ENCODE assay signal across 8 cellular contexts in the genomic region with DNA sequence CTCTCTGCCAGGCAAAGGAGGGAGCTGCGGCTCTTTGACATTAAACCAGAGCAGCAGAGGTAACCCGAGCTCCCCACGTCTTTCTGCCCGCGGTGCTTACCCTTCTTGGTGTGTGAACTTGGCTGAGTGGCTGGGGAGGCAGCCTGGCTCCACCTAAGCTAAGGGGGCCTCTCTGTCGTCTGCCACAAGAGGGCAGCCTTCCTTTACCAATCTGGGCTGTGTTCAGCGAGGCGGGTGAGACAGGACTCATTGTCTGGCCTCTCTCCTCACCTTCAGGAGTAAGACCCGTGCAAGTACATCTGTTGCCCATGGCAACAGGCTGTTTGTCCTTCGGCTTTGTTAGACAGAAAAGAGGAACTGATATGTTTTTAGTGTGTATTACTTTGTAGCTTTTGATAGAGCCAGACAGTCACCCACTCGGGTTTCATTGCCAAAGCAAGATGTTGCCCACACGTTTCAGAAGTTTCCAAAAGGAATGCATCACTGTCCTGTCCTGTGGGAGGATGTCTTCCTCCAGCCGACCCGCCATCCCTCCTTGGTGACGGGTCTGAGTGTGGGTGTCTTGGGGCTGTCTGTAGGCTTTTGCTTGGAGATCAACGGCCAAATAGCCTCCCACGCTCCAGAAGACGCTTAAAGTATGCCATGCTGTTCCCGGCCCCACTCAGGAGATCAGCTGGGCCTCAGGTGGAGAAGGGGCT. TPM values are rescaled to one million over a fixed set of nuclear protein-coding genes. Genes with fewer than 3 reads are reported as not detected.
DNase-seq lines count a peak whose midpoint lies in the region; ATAC-seq and TF ChIP-seq lines count a peak whose summit lies in the region.

No MANE protein-coding gene starts in this region.

- H4K8ac ChIP-seq in neuronal stem cell (ENCODE audit: low read depth, low read length), result no peak overlapping the region

- CTCF ChIA-PET in PC-9 (lab: Charles Lee), result interaction anchor here (0.7 to 3.6 kb wide), 4 partner anchors 10 to 106 kb away, joined by 3 to 19 read pairs (median 6); no protein-coding TSS in a partner anchor

- DNase-seq in DMS53 (lab: John Stamatoyannopoulos, UW) (peak; percentile 84), HT1080 (ENCODE audit: low read depth) (peak; percentile 74), PC-9 (peak; percentile 71 to 72), fibroblast of mammary gland (ENCODE audit: low read depth) (peak; percentile 85), neuronal stem cell (ENCODE audit: low spot score) (peak; percentile 77), substantia nigra (lab: John Stamatoyannopoulos, UW) (peak; percentile 11 to 84 (median 66))
- DNase-seq in activated T-cell treated with anti-CD3 and anti-CD28 coated beads, Interleukin-2, amount 50 U/mL, for 4 hours, result peak; percentile 83

- peak; percentile 88 for TF ChIP-seq CTCF in PC-9 (conservative IDR thresholded peaks at IDR 0.05)
- TF ChIP-seq CTCF in fibroblast of mammary gland (conservative IDR thresholded peaks at IDR 0.05; ENCODE audit: control insufficient read depth, insufficient read depth, low read depth, low read length), result peak; percentile 89

- no peak overlapping the region for H3K9ac ChIP-seq in neuronal stem cell (ENCODE audit: low read depth, low read length, poor library complexity)

- H3K4me2 ChIP-seq in PC-9 (no peak overlapping the region), neuronal stem cell (ENCODE audit: insufficient read depth, low read length, poor library complexity, severe bottlenecking) (no peak overlapping the region)

- peak; percentile 59 for ATAC-seq in GM21390 (IDR thresholded peaks at IDR 0.05; ENCODE audit: unreplicated experiment)
- ATAC-seq in activated T-cell treated with anti-CD3 and anti-CD28 coated beads, Interleukin-2, amount 50 U/mL, for 4 hours, result peak; percentile 68 to 77

- intact Hi-C loops in PC-9 (cut with micrococcal nuclease; ENCODE audit: unreplicated experiment), result loop anchor here (1.0 to 2.0 kb wide), 4 partner anchors 52 to 106 kb away; no protein-coding TSS in a partner anchor

- no peak overlapping the region for H3K4me3 ChIP-seq in PC-9
- no peak overlapping the region for H3K4me3 ChIP-seq in fibroblast of mammary gland (ENCODE audit: control insufficient read depth, low read depth, low read length)
- no peak overlapping the region for H3K4me3 ChIP-seq in neuronal stem cell (ENCODE audit: low read length in 2 of 2)

- no peaks in the 10 kb centered on the region for H3K27me3 Mint-ChIP-seq in activated T-cell treated with anti-CD3 and anti-CD28 coated beads, Interleukin-2, amount 50 U/mL, for 4 hours (ENCODE audit: low read depth)

- no peaks in the 10 kb centered on the region for H3F3A ChIP-seq in PC-9 (ENCODE audit: insufficient read depth, low read depth)

- H2AK5ac ChIP-seq in neuronal stem cell (ENCODE audit: low read depth, low read length), result peak overlapping the region; percentile 44

- H2BK12ac ChIP-seq in neuronal stem cell (ENCODE audit: low read length), result no peak overlapping the region

- peak overlapping the region; percentile 69 for H2BK120ac ChIP-seq in neuronal stem cell (ENCODE audit: low read depth, low read length)

- H3K4me1 Mint-ChIP-seq in activated T-cell treated with anti-CD3 and anti-CD28 coated beads, Interleukin-2, amount 50 U/mL, for 4 hours (ENCODE audit: low read depth), result peaks cover 28% of the 10 kb centered on the region

- H4K91ac ChIP-seq in neuronal stem cell (ENCODE audit: low read depth, low read length, poor library complexity), result no peak overlapping the region

- H3K27me3 ChIP-seq in PC-9 (ENCODE audit: insufficient read depth, low read depth) (no peaks in the 10 kb centered on the region), neuronal stem cell (ENCODE audit: control insufficient read depth in 3 of 3, insufficient read depth in 3 of 3, low read depth in 1 of 3, low read length in 3 of 3) (no peaks in the 10 kb centered on the region)

- peaks cover 7% of the 10 kb centered on the region for H3K4me1 ChIP-seq in PC-9 (replicated peaks; ENCODE audit: insufficient read depth)
- H3K4me1 ChIP-seq in neuronal stem cell (ENCODE audit: control insufficient read depth in 2 of 2, insufficient read depth in 1 of 2, low read depth in 1 of 2, low read length in 2 of 2), result peaks cover 2% of the 10 kb centered on the region in 2 donors

- POLR2A ChIA-PET in PC-9 (lab: Charles Lee; ENCODE audit: unreplicated experiment), result interaction anchor here (0.7 kb wide), 1 partner anchor 61 kb away, joined by 4 read pairs; no protein-coding TSS in a partner anchor

- no peak overlapping the region for H3K23ac ChIP-seq in neuronal stem cell (ENCODE audit: low read depth, low read length, poor library complexity)

- no CpG with 5 or more reads among the region's 19 CpGs for WGBS in neuronal stem cell (ENCODE audit: extremely low coverage in 2 of 2, insufficient read length in 2 of 2, insufficient replicate concordance in 1 of 2), 2 donors

- no TSS peak for BruUV-seq in PC-9 (replicated peaks; lab: Mats Ljungman, UMichigan)

- H2AFZ ChIP-seq in PC-9 (no peak overlapping the region), neuronal stem cell (ENCODE audit: low read length) (no peak overlapping the region)

- H3K27ac ChIP-seq in PC-9 (no peak overlapping the region), neuronal stem cell (replicated peaks; ENCODE audit: low read length) (no peak overlapping the region), substantia nigra (ENCODE audit: low read depth, low read length, poor library complexity, severe bottlenecking) (no peak overlapping the region)

- H3K79me1 ChIP-seq in neuronal stem cell (ENCODE audit: low read depth, low read length), result peaks cover 2% of the 10 kb centered on the region

- H2BK15ac ChIP-seq in neuronal stem cell (ENCODE audit: low read length), result no peak overlapping the region

- H3K36me3 ChIP-seq in PC-9 (ENCODE audit: low read depth), result no peaks in the 10 kb centered on the region
- H3K36me3 ChIP-seq in neuronal stem cell (replicated peaks in 1 of 2; ENCODE audit: control insufficient read depth in 2 of 2, insufficient read depth in 2 of 2, low read length in 2 of 2), result peaks cover 26 to 65% of the 10 kb centered on the region in 2 donors

- peak overlapping the region; percentile 7 for H2BK5ac ChIP-seq in neuronal stem cell (ENCODE audit: low read length)

- H3K4ac ChIP-seq in neuronal stem cell (ENCODE audit: low read length), result peak overlapping the region; percentile 47

- H3K4me3 Mint-ChIP-seq in activated T-cell treated with anti-CD3 and anti-CD28 coated beads, Interleukin-2, amount 50 U/mL, for 4 hours, result no peak overlapping the region

- no peaks in the 10 kb centered on the region for H4K20me1 ChIP-seq in PC-9 (ENCODE audit: insufficient read depth)

- H3K36me3 Mint-ChIP-seq in activated T-cell treated with anti-CD3 and anti-CD28 coated beads, Interleukin-2, amount 50 U/mL, for 4 hours (ENCODE audit: insufficient read depth), result peaks cover 38% of the 10 kb centered on the region

- H3K9me3 ChIP-seq in PC-9 (ENCODE audit: insufficient read depth, low read depth) (no peaks in the 10 kb centered on the region), neuronal stem cell (replicated peaks in 1 of 2; ENCODE audit: control insufficient read depth in 2 of 2, insufficient read depth in 1 of 2, low read depth in 1 of 2, low read length in 2 of 2) (peaks cover 0 to 1% of the 10 kb centered on the region in 2 donors)

- H3K14ac ChIP-seq in neuronal stem cell (ENCODE audit: low read length), result no peak overlapping the region

- H3K79me2 ChIP-seq in PC-9 (ENCODE audit: low read depth), result peaks cover 13% of the 10 kb centered on the region

- no peak overlapping the region for H3K18ac ChIP-seq in neuronal stem cell (ENCODE audit: low read length)

- no peaks in the 10 kb centered on the region for H3K9me2 ChIP-seq in PC-9 (ENCODE audit: insufficient read depth)

- H3K9me3 Mint-ChIP-seq in activated T-cell treated with anti-CD3 and anti-CD28 coated beads, Interleukin-2, amount 50 U/mL, for 4 hours, result no peaks in the 10 kb centered on the region

RNA-seq across cellular contexts. Expression of a gene that starts 4.6 kb away (rescaled TPM):
- total RNA-seq in HT1080 (2014; rRNA removed; shearing (Covaris generic)), result 157 and 170 TPM in 2 replicates
- polyA plus RNA-seq in HT1080 (2015; cell fraction: cytosol; rRNA removed), result 52.4 and 66.5 TPM in 2 replicates
- 72.2 and 84.6 TPM in 2 replicates for polyA plus RNA-seq in HT1080 (2015; cell fraction: nucleus; rRNA removed)
- total RNA-seq in PC-9 (2021), result 52.8 and 66.6 TPM in 2 replicates
- total RNA-seq in activated T-cell treated with anti-CD3 and anti-CD28 coated beads, Interleukin-2, amount 50 U/mL, for 4 hours, result 100 to 1,000 TPM; 160 to 173 (median 168) TPM
- 56.9 TPM for polyA plus RNA-seq in neuronal stem cell (2013, experiment 1 of 2)
- polyA plus RNA-seq in neuronal stem cell (2013, experiment 2 of 2), result 56.6 TPM

RNA-seq across cellular contexts. Expression of a gene that starts 54.5 kb away (rescaled TPM):
- 15.5 and 16.1 TPM in 2 replicates for total RNA-seq in HT1080 (2014; rRNA removed; shearing (Covaris generic))
- polyA plus RNA-seq in HT1080 (2015; cell fraction: cytosol; rRNA removed), result 6.5 and 7.7 TPM in 2 replicates
- polyA plus RNA-seq in HT1080 (2015; cell fraction: nucleus; rRNA removed), result 7.8 and 10.4 TPM in 2 replicates
- total RNA-seq in PC-9 (2021), result 16.0 and 18.0 TPM in 2 replicates
- 10 to 100 TPM; 16.2 to 20.1 (median 18.4) TPM for total RNA-seq in activated T-cell treated with anti-CD3 and anti-CD28 coated beads, Interleukin-2, amount 50 U/mL, for 4 hours
- 1.0 TPM for polyA plus RNA-seq in neuronal stem cell (2013, experiment 1 of 2)
- 0.96 TPM for polyA plus RNA-seq in neuronal stem cell (2013, experiment 2 of 2)
